In the genomic region with DNA sequence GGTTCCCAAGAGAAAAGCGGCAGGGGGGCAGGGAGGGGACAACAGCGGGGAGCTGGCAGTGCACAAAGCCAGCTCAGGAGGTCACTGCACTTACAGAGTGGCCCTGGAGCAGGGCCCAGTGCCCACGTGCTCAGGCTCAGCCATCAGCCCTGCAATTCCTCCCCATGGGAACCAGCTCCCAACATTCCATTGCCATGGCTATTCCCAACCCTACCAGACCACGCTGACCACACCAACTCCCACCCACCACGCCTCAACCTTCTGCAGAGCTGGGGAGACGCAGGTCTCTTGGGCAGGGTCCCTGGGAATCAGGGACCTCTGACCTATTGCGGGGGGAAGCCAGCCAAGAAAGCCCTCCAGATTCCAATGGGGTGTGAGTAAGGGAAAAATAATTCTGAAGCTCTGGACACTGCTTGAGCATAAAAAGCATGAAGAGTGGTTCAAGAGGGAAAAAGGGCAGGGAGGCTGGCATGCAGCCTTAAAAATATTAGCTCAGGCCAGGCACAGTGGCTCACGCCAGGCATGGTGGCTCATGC, we compare ENCODE assay signal across 1 cellular context.
TF ChIP-seq lines count a peak whose summit lies in the region.

No MANE protein-coding gene starts in this region.

TF ChIP-seq in SK-N-SH, 30 proteins besides CTCF, POLR2A, EP300 and RAD21 (continued from another document):
- TF ChIP-seq REST (IDR thresholded peaks at IDR 0.05; ENCODE audit: low read depth, low read length) (no peak), JUND (IDR thresholded peaks at IDR 0.05) (peak; percentile 30; the same call in 1 of the 2 replicates), TCF12 (IDR thresholded peaks at IDR 0.05) (peak; percentile 67), FOXJ3 (CRISPR knock-in tag; IDR thresholded peaks at IDR 0.05) (no peak), NRF1 (IDR thresholded peaks at IDR 0.05; ENCODE audit: low read depth, low read length) (no peak), TAF1 (IDR thresholded peaks at IDR 0.05; ENCODE audit: borderline replicate concordance, low read depth, low read length) (no peak), TEAD4 (IDR thresholded peaks at IDR 0.05; ENCODE audit: borderline replicate concordance, insufficient read depth) (0 out of 2 replicates have a peak, but pooled peaks have one; percentile 46), MAX (IDR thresholded peaks at IDR 0.05; ENCODE audit: low read depth) (peak; percentile 70), MEF2A (IDR thresholded peaks at IDR 0.05; ENCODE audit: borderline replicate concordance, low read depth) (no peak), ELF1 (IDR thresholded peaks at IDR 0.05) (no peak), RXRA (IDR thresholded peaks at IDR 0.05; ENCODE audit: borderline replicate concordance, low read depth) (peak; percentile 52; the same call in 1 of the 2 replicates), POLR2AphosphoS5 (IDR thresholded peaks at IDR 0.05; ENCODE audit: low read depth, low read length) (no peak), NFIC (IDR thresholded peaks at IDR 0.05; ENCODE audit: borderline replicate concordance) (peak; percentile 75)
- TF ChIP-seq, protein P1, sequence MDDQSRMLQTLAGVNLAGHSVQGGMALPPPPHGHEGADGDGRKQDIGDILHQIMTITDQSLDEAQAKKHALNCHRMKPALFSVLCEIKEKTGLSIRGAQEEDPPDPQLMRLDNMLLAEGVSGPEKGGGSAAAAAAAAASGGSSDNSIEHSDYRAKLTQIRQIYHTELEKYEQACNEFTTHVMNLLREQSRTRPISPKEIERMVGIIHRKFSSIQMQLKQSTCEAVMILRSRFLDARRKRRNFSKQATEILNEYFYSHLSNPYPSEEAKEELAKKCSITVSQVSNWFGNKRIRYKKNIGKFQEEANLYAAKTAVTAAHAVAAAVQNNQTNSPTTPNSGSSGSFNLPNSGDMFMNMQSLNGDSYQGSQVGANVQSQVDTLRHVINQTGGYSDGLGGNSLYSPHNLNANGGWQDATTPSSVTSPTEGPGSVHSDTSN (IDR thresholded peaks at IDR 0.05), result peak; percentile 11; the same call in 1 of the 2 replicates
